Comparison of ENCODE assay signal across 25 cellular contexts in the genomic region with DNA sequence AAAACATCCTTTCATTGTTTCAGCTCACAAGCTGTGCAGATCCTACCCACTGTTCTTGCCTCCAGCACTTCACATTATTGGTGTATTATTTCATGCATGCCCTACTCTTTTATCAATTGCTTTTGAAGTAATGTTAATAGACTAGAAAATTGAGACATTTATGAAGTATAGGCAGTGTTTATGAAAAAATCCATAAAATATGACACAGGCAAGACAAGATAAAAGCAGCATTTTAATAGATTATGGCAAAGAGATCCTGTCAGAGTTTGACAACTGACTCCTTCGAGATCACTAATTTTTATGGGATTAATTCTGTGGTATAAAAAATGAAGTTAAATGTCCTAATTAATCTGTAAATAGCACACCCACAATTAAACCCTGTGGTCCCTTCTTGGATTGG.
"Had no signal": no experiment of that assay in that cellular context is flagged by ENCODE, and none has a peak within 500 bp of the region (broad histone marks: within the 10 kb centered on the region; RNA-seq: fewer than 3 reads in every experiment).

No MANE protein-coding gene starts in this region.

- H3K27me3 Mint-ChIP-seq: dendritic cell treated with granulocyte-macrophage colony-stimulating factor and Interleukin-4, amounts not matched to agents 40 ng/mL and 50 ng/mL, for 4 days; effector memory CD8-positive, alpha-beta T cell had no signal

- H3K27ac Mint-ChIP-seq: dendritic cell treated with granulocyte-macrophage colony-stimulating factor and Interleukin-4, amounts not matched to agents 40 ng/mL and 50 ng/mL, for 4 days; effector memory CD8-positive, alpha-beta T cell; endodermal cell had no signal

- H3K36me3 ChIP-seq: colonic mucosa, esophagus muscularis mucosa, esophagus squamous epithelium, gastrocnemius medialis, gastroesophageal sphincter, heart left ventricle, heart right ventricle had no signal

- H3K4me3 ChIP-seq: colonic mucosa, coronary artery, dorsolateral prefrontal cortex, esophagus muscularis mucosa, esophagus squamous epithelium, gastrocnemius medialis, gastroesophageal sphincter, heart left ventricle, heart right ventricle had no signal

- H3K27ac ChIP-seq: colonic mucosa, coronary artery, dorsolateral prefrontal cortex, epithelial cell of prostate, esophagus muscularis mucosa, esophagus squamous epithelium, foreskin keratinocyte, gastrocnemius medialis, gastroesophageal sphincter, heart left ventricle, heart right ventricle had no signal

- ATAC-seq: effector memory CD8-positive, alpha-beta T cell; esophagus mucosa; foreskin keratinocyte; gastrocnemius medialis; gastroesophageal sphincter; heart left ventricle; heart right ventricle had no signal

- H3K27me3 ChIP-seq: colonic mucosa, dorsolateral prefrontal cortex, esophagus muscularis mucosa, esophagus squamous epithelium, foreskin keratinocyte, gastrocnemius medialis, gastroesophageal sphincter, heart left ventricle, heart right ventricle had no signal

- H3K9me3 Mint-ChIP-seq: dendritic cell treated with granulocyte-macrophage colony-stimulating factor and Interleukin-4, amounts not matched to agents 40 ng/mL and 50 ng/mL, for 4 days; effector memory CD8-positive, alpha-beta T cell; endodermal cell had no signal

- DNase-seq: colonic mucosa; cortex of kidney; dermis blood vessel endothelial cell; dorsolateral prefrontal cortex; effector CD4-positive, alpha-beta T cell; effector CD8-positive, alpha-beta T cell; effector memory CD4-positive, alpha-beta T cell; effector memory CD8-positive, alpha-beta T cell; endodermal cell; erythroblast; esophagus squamous epithelium; foreskin fibroblast; foreskin keratinocyte; foreskin melanocyte; gastrocnemius medialis; glutamatergic neuron; head of caudate nucleus; heart left ventricle; heart right ventricle had no signal

- H3K4me3 Mint-ChIP-seq: dendritic cell treated with granulocyte-macrophage colony-stimulating factor and Interleukin-4, amounts not matched to agents 40 ng/mL and 50 ng/mL, for 4 days; effector memory CD8-positive, alpha-beta T cell; endodermal cell had no signal

- H3K9me3 ChIP-seq: colonic mucosa, esophagus muscularis mucosa, esophagus squamous epithelium, gastrocnemius medialis, gastroesophageal sphincter, heart left ventricle, heart right ventricle had no signal
